Comparison of ENCODE assay signal across 1 cellular context in the genomic region with DNA sequence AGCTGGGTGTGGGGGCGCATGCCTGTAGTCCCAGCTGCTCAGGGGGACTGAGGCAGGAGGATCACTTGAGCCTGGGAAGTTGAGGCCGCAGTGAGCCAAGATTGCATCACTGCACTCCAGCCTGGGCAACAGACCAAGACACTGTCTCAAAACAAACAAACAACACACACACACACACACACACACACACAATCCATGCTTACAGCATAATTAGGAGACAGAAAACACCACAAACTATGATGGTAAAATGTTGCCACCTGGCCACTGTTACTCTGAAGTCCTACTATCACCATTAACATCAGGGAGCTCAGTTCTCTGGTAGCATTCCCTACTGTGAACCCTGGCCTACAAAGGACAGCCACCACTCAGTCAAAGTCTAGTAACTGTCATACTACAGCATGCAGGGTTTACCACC.
A peak's percentile ranks its signal among the peaks of the same experiment; 100 is the strongest.
TF ChIP-seq lines count a peak whose summit lies in the region.

No MANE protein-coding gene starts in this region.

TF ChIP-seq in HepG2, 621 proteins besides CTCF, POLR2A, EP300 and RAD21:
- TF ChIP-seq ATF4 (CRISPR knock-in tag; IDR thresholded peaks at IDR 0.05) (peak in 1 of 2 experiments; percentile 81; a peak in 2 of 4 replicates), CEBPB (IDR thresholded peaks at IDR 0.05; ENCODE audit: borderline replicate concordance, low read depth, low read length) (peak; percentile 60; the same call in 1 of the 2 replicates), CREB1 (IDR thresholded peaks at IDR 0.05) (peak; percentile 10; the same call in 1 of the 2 replicates), CREB1 (CRISPR knock-in tag; IDR thresholded peaks at IDR 0.05) (no peak), FOXP1 (IDR thresholded peaks at IDR 0.05) (peak; percentile 63), FOXP1 (CRISPR knock-in tag; IDR thresholded peaks at IDR 0.05) (no peak), GMEB2 (CRISPR knock-in tag; IDR thresholded peaks at IDR 0.05; ENCODE audit: low read depth) (no peak), ATF7 (IDR thresholded peaks at IDR 0.05) (peak; percentile 25; the same call in 1 of the 2 replicates), ATF7 (CRISPR knock-in tag; IDR thresholded peaks at IDR 0.05) (no peak), ZNF121 (CRISPR knock-in tag; IDR thresholded peaks at IDR 0.05) (peak; percentile 53)
- TF ChIP-seq, protein P1, sequence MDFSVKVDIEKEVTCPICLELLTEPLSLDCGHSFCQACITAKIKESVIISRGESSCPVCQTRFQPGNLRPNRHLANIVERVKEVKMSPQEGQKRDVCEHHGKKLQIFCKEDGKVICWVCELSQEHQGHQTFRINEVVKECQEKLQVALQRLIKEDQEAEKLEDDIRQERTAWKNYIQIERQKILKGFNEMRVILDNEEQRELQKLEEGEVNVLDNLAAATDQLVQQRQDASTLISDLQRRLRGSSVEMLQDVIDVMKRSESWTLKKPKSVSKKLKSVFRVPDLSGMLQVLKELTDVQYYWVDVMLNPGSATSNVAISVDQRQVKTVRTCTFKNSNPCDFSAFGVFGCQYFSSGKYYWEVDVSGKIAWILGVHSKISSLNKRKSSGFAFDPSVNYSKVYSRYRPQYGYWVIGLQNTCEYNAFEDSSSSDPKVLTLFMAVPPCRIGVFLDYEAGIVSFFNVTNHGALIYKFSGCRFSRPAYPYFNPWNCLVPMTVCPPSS (IDR thresholded peaks at IDR 0.05) = no peak
